In the genomic region with DNA sequence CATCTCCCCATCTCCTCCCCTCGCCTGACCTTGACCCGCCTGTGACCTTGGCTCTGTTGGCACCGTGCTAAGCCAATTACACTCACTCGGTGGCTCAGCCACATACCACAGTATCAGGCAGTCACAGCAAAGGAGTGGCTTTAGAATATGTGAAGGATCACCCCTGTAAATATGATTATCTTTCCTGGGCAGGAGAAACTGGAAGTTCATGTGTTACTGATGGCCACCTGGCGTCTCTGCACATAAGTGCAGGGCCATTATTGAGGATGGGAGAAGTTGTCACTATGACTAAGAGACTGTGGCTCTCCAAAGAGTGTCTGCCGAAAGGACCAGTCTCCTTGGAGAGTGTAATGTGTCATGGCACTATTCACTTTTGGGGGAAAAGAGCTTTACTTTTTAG, we compare ENCODE assay signal across 13 cellular contexts.
DNase-seq lines count a peak whose midpoint lies in the region; ATAC-seq and TF ChIP-seq lines count a peak whose summit lies in the region.
"Had no signal": no experiment of that assay in that cellular context is flagged by ENCODE, and none has a peak within 500 bp of the region (broad histone marks: within the 10 kb centered on the region; RNA-seq: fewer than 3 reads in every experiment).

No MANE protein-coding gene starts in this region.

- no peaks in the 10 kb centered on the region for H3K79me2 ChIP-seq in PC-3 (ENCODE audit: low read length)

- no peak overlapping the region for H3K4me3 ChIP-seq in PC-3 (ENCODE audit: low read length)
- H3K4me3 ChIP-seq: HAP-1, ovary had no signal

- no peaks in the 10 kb centered on the region for H3K4me1 ChIP-seq in PC-3 (ENCODE audit: insufficient read depth, low read length)
- H3K4me1 ChIP-seq: HAP-1 had no signal

- peak; percentile 49 for DNase-seq in NCI-H82 (lab: John Stamatoyannopoulos, UW)
- no peak for DNase-seq in NCI-H82 treated with DMSO at 0.1 percent for 48 hours (lab: John Stamatoyannopoulos, UW; ENCODE audit: unreplicated experiment)
- DNase-seq in PC-3 = peak; percentile 8
- DNase-seq in dedifferentiated amniotic fluid mesenchymal stem cell (ENCODE audit: extremely low spot score) = peak; percentile 17
- DNase-seq in sciatic nerve (ENCODE audit: low spot score) = no peak
- DNase-seq in glomerular visceral epithelial cell (ENCODE audit: extremely low spot score) = no peak
- no peak for DNase-seq in NCI-H128 (lab: John Stamatoyannopoulos, UW; ENCODE audit: unreplicated experiment)
- no peak for DNase-seq in AG08395 (ENCODE audit: low spot score)
- DNase-seq: activated CD4-positive, alpha-beta T cell treated with anti-CD3 and anti-CD28 coated beads, Interleukin-2, amount 50 U/mL, for 4 hours; NCI-H1436; NCI-H524 treated with DMSO at 0.1 percent for 48 hours; ovary had no signal

- no peak for TF ChIP-seq CTCF in PC-3 (conservative IDR thresholded peaks at IDR 0.05; ENCODE audit: low read depth, low read length)

- no peaks in the 10 kb centered on the region for H3K9me2 ChIP-seq in PC-3 (replicated peaks; ENCODE audit: low read length)

- CTCF ChIA-PET in PC-3 (lab: Charles Lee) = no interaction called here

- H3K9ac ChIP-seq in PC-3 (ENCODE audit: low read length) = no peak overlapping the region

- H2AFZ ChIP-seq in PC-3 (ENCODE audit: low read length) = no peak overlapping the region

- H3K27me3 ChIP-seq in PC-3 (ENCODE audit: low read length) = no peaks in the 10 kb centered on the region
- H3K27me3 ChIP-seq: ovary had no signal

- intact Hi-C loops in PC-3 (cut with micrococcal nuclease) = no loop called here
- intact Hi-C loops in sciatic nerve (cut with DNase I) = no loop called here

- no TSS peak for BruUV-seq in PC-3 (replicated peaks; lab: Mats Ljungman, UMichigan)

- H3F3A ChIP-seq in PC-3 (ENCODE audit: low read length, unreplicated experiment) = no peaks in the 10 kb centered on the region

- no peak for ATAC-seq in PC-3
- peak; percentile 14 for ATAC-seq in sciatic nerve

- POLR2A ChIA-PET in PC-3 (lab: Charles Lee; ENCODE audit: unreplicated experiment) = no interaction called here

- no peaks in the 10 kb centered on the region for H3K36me3 ChIP-seq in PC-3 (ENCODE audit: low read depth, low read length)
- H3K36me3 ChIP-seq: HAP-1, ovary had no signal

- no peak overlapping the region for H3K4me2 ChIP-seq in PC-3 (ENCODE audit: low read length)

- H3K27ac ChIP-seq in PC-3 (ENCODE audit: low read length) = no peak overlapping the region
- H3K27ac ChIP-seq: ovary had no signal

- no peaks in the 10 kb centered on the region for H4K20me1 ChIP-seq in PC-3 (ENCODE audit: low read length)

- no peaks in the 10 kb centered on the region for H3K9me3 ChIP-seq in PC-3 (ENCODE audit: low read length)
- H3K9me3 ChIP-seq: HAP-1, ovary had no signal

Comparison
In these comparisons a context has a peak if more than half of its experiments do, and no peak if none do; other contexts are left out.
1. DNase-seq: peak in NCI-H82 (single experiment), PC-3 (single experiment) and dedifferentiated amniotic fluid mesenchymal stem cell (single experiment); none in NCI-H82 treated with DMSO at 0.1 percent for 48 hours (single experiment), sciatic nerve (single experiment), glomerular visceral epithelial cell (single experiment), NCI-H128 (single experiment) and AG08395 (single experiment).